Comparison of ENCODE assay signal across 27 cellular contexts in the genomic region with DNA sequence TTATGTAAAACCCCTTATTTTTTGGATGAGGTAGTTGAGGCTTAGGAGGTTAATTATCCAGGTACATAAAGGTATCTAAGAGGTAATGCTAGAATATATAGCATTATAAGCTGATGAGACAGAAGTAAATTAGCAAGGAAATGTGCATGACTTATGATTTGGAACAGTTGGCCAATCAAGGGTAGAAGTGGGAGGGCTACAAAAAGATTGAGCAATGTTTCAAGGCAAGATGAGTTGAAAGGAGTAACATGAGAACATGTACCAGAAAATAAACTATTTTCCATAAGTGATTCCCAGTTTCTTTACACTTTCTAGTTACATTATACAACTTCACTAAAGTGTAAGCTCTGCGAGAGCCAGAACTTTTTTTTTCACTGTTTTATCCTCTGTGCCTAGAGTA.
"Had no signal": no experiment of that assay in that cellular context is flagged by ENCODE, and none has a peak within 500 bp of the region (broad histone marks: within the 10 kb centered on the region; RNA-seq: fewer than 3 reads in every experiment).

No MANE protein-coding gene starts in this region.

- H3K27me3 Mint-ChIP-seq: activated B cell treated with CpG ODN at 0.5 μM for 24 hours; activated CD4-positive, alpha-beta memory T cell treated with anti-CD3 and anti-CD28 coated beads, Interleukin-2, amount 10 ng/mL, durations not matched to agents 7 days and 5 days; activated naive CD8-positive, alpha-beta T cell treated with anti-CD3 and anti-CD28 coated beads for 36 hours; dendritic cell treated with granulocyte-macrophage colony-stimulating factor and Interleukin-4, amounts not matched to agents 40 ng/mL and 50 ng/mL, for 4 days; memory B cell; naive B cell had no signal

- H3K27ac Mint-ChIP-seq: activated B cell treated with CpG ODN at 0.5 μM for 24 hours; activated CD4-positive, alpha-beta memory T cell treated with anti-CD3 and anti-CD28 coated beads, Interleukin-2, amount 10 ng/mL, durations not matched to agents 7 days and 5 days; activated naive CD8-positive, alpha-beta T cell treated with anti-CD3 and anti-CD28 coated beads for 36 hours; activated T-helper 17 cell treated with anti-CD3 and anti-CD28 coated beads, Interleukin-2, amount 50 U/mL, for 72 hours; dendritic cell treated with granulocyte-macrophage colony-stimulating factor and Interleukin-4, amounts not matched to agents 40 ng/mL and 50 ng/mL, for 4 days; immature natural killer cell; memory B cell; naive B cell; T-helper 2 cell treated with Interferon-gamma antibody and Interleukin-4, amounts not matched to agents 5 μg/mL and 100 μg/mL, for 36 hours had no signal

- H3K4me1 ChIP-seq: esophagus squamous epithelium, prostate gland, right atrium auricular region, stomach, upper lobe of left lung had no signal

- H3K4me2 ChIP-seq: SK-N-SH had no signal

- DNase-seq: activated B cell treated with CpG ODN at 0.5 μM for 24 hours; activated CD4-positive, alpha-beta memory T cell treated with anti-CD3 and anti-CD28 coated beads, Interleukin-2, amount 10 ng/mL, durations not matched to agents 7 days and 5 days; activated CD4-positive, alpha-beta T cell treated with anti-CD3 and anti-CD28 coated beads for 48 hours; activated naive CD4-positive, alpha-beta T cell; activated naive CD8-positive, alpha-beta T cell treated with anti-CD3 and anti-CD28 coated beads for 36 hours; activated T-cell treated with anti-CD3 and anti-CD28 coated beads, Interleukin-2, amount 50 U/mL, for 1 hour; anterior cingulate cortex; cerebellar nuclear complex; effector memory CD4-positive, alpha-beta T cell; esophagus squamous epithelium; immature natural killer cell; left ventricle myocardium superior; mucosa of descending colon; naive B cell; SK-N-SH; stimulated activated CD4-positive, alpha-beta T cell treated with anti-CD3 and anti-CD28 coated beads, Interleukin-15, amount 100 ng/mL, for 24 hours; stimulated activated CD4-positive, alpha-beta T cell treated with anti-CD3 and anti-CD28 coated beads, Interleukin-2, amount 100 ng/mL, for 48 hours; stomach; upper lobe of left lung had no signal

- H3K4me3 ChIP-seq: esophagus squamous epithelium, mucosa of descending colon, prostate gland, right atrium auricular region, skin epidermis, stomach, upper lobe of left lung had no signal

- H3K36me3 Mint-ChIP-seq: activated naive CD8-positive, alpha-beta T cell treated with anti-CD3 and anti-CD28 coated beads for 36 hours; immature natural killer cell; memory B cell; naive B cell had no signal

- H3K9me3 Mint-ChIP-seq: activated B cell treated with CpG ODN at 0.5 μM for 24 hours; activated CD4-positive, alpha-beta memory T cell treated with anti-CD3 and anti-CD28 coated beads, Interleukin-2, amount 10 ng/mL, durations not matched to agents 7 days and 5 days; activated naive CD8-positive, alpha-beta T cell treated with anti-CD3 and anti-CD28 coated beads for 36 hours; activated T-helper 17 cell treated with anti-CD3 and anti-CD28 coated beads, Interleukin-2, amount 50 U/mL, for 72 hours; T-helper 2 cell treated with Interferon-gamma antibody and Interleukin-4, amounts not matched to agents 5 μg/mL and 100 μg/mL, for 36 hours had no signal

- H3K4me1 Mint-ChIP-seq: activated B cell treated with CpG ODN at 0.5 μM for 24 hours; activated CD4-positive, alpha-beta memory T cell treated with anti-CD3 and anti-CD28 coated beads, Interleukin-2, amount 10 ng/mL, durations not matched to agents 7 days and 5 days; activated naive CD8-positive, alpha-beta T cell treated with anti-CD3 and anti-CD28 coated beads for 36 hours; activated T-helper 17 cell treated with anti-CD3 and anti-CD28 coated beads, Interleukin-2, amount 50 U/mL, for 72 hours; immature natural killer cell; memory B cell; naive B cell; neural crest cell had no signal

- H3K4me3 Mint-ChIP-seq: activated B cell treated with CpG ODN at 0.5 μM for 24 hours; activated CD4-positive, alpha-beta memory T cell treated with anti-CD3 and anti-CD28 coated beads, Interleukin-2, amount 10 ng/mL, durations not matched to agents 7 days and 5 days; activated naive CD8-positive, alpha-beta T cell treated with anti-CD3 and anti-CD28 coated beads for 36 hours; activated T-helper 17 cell treated with anti-CD3 and anti-CD28 coated beads, Interleukin-2, amount 50 U/mL, for 72 hours; dendritic cell treated with granulocyte-macrophage colony-stimulating factor and Interleukin-4, amounts not matched to agents 40 ng/mL and 50 ng/mL, for 4 days; immature natural killer cell; memory B cell; naive B cell; neural crest cell; T-helper 2 cell treated with Interferon-gamma antibody and Interleukin-4, amounts not matched to agents 5 μg/mL and 100 μg/mL, for 36 hours had no signal

- H3K9ac ChIP-seq: SK-N-SH had no signal

- H3K27me3 ChIP-seq: esophagus squamous epithelium, right atrium auricular region, stomach, upper lobe of left lung had no signal

- ATAC-seq: activated T-helper 17 cell treated with anti-CD3 and anti-CD28 coated beads, Interleukin-2, amount 50 U/mL, for 72 hours; left ventricle myocardium superior; mucosa of descending colon had no signal

- H3K36me3 ChIP-seq: esophagus squamous epithelium, prostate gland, right atrium auricular region, stomach, upper lobe of left lung had no signal

- H3K9me3 ChIP-seq: esophagus squamous epithelium, prostate gland had no signal

- H3K27ac ChIP-seq: esophagus squamous epithelium, prostate gland, right atrium auricular region, stomach, upper lobe of left lung had no signal
